9 cellular contexts compared by ENCODE assay signal in the genomic region with DNA sequence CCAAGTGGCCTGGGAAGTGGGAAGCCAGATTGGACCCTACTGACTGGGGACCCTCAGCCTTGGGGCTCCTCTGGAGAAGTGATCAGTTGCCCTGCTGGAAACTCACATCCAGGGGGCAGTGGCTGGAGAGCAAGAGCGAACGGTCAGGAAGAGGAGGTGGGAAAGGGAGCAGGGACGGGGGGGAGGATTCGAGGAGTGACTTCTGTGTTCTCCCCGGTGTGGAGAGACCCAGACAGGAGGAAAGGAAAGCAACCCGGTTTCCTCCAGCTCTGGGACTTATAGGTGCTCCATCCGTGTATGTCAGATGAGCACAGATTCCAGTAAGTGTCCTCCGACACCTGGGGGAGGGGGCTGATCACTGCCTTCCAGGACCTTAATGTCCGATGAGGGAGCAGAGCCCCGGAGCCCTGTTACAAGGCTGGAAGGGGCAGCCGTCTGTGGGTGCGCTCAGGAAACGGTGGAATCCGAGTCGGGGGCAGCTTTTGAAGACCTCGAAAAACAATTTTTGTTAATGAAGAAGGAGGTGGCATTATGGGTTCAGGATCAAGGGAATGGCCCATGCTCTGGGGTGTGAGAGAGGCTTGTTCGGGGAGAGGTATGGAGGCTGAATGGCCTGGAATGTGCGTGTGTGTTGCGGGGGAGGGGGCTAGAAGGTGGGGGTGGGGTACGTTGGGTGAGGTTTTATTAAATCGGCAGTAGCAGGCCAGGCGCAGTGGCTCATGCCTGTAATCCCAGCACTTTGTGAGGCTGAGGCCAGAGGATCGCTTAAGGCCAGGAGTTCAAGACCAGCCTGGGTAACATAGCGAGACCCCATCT. TPM values are rescaled to one million over a fixed set of nuclear protein-coding genes. Genes with fewer than 3 reads are reported as not detected.
DNase-seq lines count a peak whose midpoint lies in the region; ATAC-seq and TF ChIP-seq lines count a peak whose summit lies in the region.
"Had no signal": no experiment of that assay in that cellular context is flagged by ENCODE, and none has a peak within 500 bp of the region (broad histone marks: within the 10 kb centered on the region; RNA-seq: fewer than 3 reads in every experiment).

No MANE protein-coding gene starts in this region.

- H3K36me3 ChIP-seq in heart left ventricle = no peaks in the 10 kb centered on the region

- H3K4me3 ChIP-seq in heart left ventricle = peak overlapping the region; percentile 65 to 95 (median 83)

- TF ChIP-seq CTCF in GM13977 (IDR thresholded peaks at IDR 0.05; ENCODE audit: extremely low read depth, insufficient read depth, missing control alignments) = no peak
- TF ChIP-seq CTCF in VCaP (conservative IDR thresholded peaks at IDR 0.05) = peak; percentile 20
- peak in 8 of 12 donors; percentile 14 to 49 (median 30) for TF ChIP-seq CTCF in heart left ventricle (IDR thresholded peaks at IDR 0.05)

- peaks cover 0 to 62% (median 0%) of the 10 kb centered on the region in 9 donors for H3K27me3 ChIP-seq in heart left ventricle

- DNase-seq in GM13977 (ENCODE audit: low spot score) (peak; percentile 44), heart left ventricle (peak in 3 of 5 donors; percentile 55 to 65 (median 60)), retina (peak; percentile 76), foreskin melanocyte (no peak), NCI-H446 (lab: John Stamatoyannopoulos, UW) (no peak), GDM1 (lab: John Stamatoyannopoulos, UW) (no peak)
- no peak for DNase-seq in NK-92 treated with Interleukin-12 subunit alpha and Interleukin-12 subunit beta, amount 100 ng/mL, for 24 hours (lab: John Stamatoyannopoulos, UW)
- DNase-seq: midbrain had no signal

- in situ Hi-C loops in GM13977 (cut with MboI; ENCODE audit: low pct_unique_long_range_greater_than_20kb, low sequenced_read_pairs, unreplicated experiment) = no loop called here

- peaks cover 1 to 60% (median 20%) of the 10 kb centered on the region in 12 donors for H3K4me1 ChIP-seq in heart left ventricle

- no peaks in the 10 kb centered on the region for H3K9me3 ChIP-seq in heart left ventricle

- TF ChIP-seq POLR2A in heart left ventricle (IDR thresholded peaks at IDR 0.05) = no peak

- intact Hi-C loops in heart left ventricle (cut with DNase I) = loop anchor here in 5 of 10 donors (2.0 to 5.0 kb wide), 5 partner anchors 22 to 128 kb away; no protein-coding TSS in a partner anchor

- H3K27ac ChIP-seq in VCaP = no peak overlapping the region
- H3K27ac ChIP-seq in heart left ventricle = peak overlapping the region; percentile 69 to 99 (median 93)

- 11 to 13% (median 12%) methylated on average over 24 of the region's 24 CpGs for WGBS in heart left ventricle, 4 donors

- peak in 3 of 4 donors; percentile 16 to 56 (median 18) for ATAC-seq in heart left ventricle

RNA-seq across cellular contexts. Expression of gene NDRG4, which starts 34.8 kb away (rescaled TPM):
- total RNA-seq in heart left ventricle = 1,000 to 10,000 TPM in 3 of 9 donors, 100 to 1,000 TPM in 6; 294 to 1,429 (median 742) TPM
- polyA plus RNA-seq in heart left ventricle = 100 to 1,000 TPM; 505 to 873 TPM

RNA-seq across cellular contexts. Expression of gene SETD6, which starts 50.2 kb away (rescaled TPM):
- total RNA-seq in heart left ventricle = 10 to 100 TPM; 10.1 to 18.0 (median 14.3) TPM
- 10 to 100 TPM; 13.2 to 14.9 TPM for polyA plus RNA-seq in heart left ventricle

Comparison
In these comparisons a context has a peak if more than half of its experiments do, and no peak if none do; other contexts are left out.
1. DNase-seq: peak in GM13977 (single experiment), heart left ventricle (3 of 5) and retina (single experiment); none in foreskin melanocyte (single experiment), NK-92 treated with Interleukin-12 subunit alpha and Interleukin-12 subunit beta, amount 100 ng/mL, for 24 hours (single experiment), NCI-H446 (0 of 2) and GDM1 (single experiment).